ENCODE assay signal across 10 cellular contexts in genomic region chr11:5631969-5632635, GRCh38. TPM values are rescaled to one million over a fixed set of nuclear protein-coding genes. Genes with fewer than 3 reads are reported as not detected.
DNase-seq lines count a peak whose midpoint lies in the region; ATAC-seq and TF ChIP-seq lines count a peak whose summit lies in the region.
"Had no signal": no experiment of that assay in that cellular context is flagged by ENCODE, and none has a peak within 500 bp of the region (broad histone marks: within the 10 kb centered on the region; RNA-seq: fewer than 3 reads in every experiment).

No MANE protein-coding gene starts in this region.

- DNase-seq in activated naive CD8-positive, alpha-beta T cell treated with anti-CD3 and anti-CD28 coated beads for 36 hours, result no peak
- no peak for DNase-seq in KG1 (lab: John Stamatoyannopoulos, UW)
- no peak for DNase-seq in activated T-cell treated with anti-CD3 and anti-CD28 coated beads, Interleukin-2, amount 50 U/mL, for 4 hours
- DNase-seq in HPDE6-E6E7 (ENCODE audit: extremely low spot score), result no peak
- no peak for DNase-seq in gastrocnemius medialis
- DNase-seq: activated CD4-positive, alpha-beta T cell treated with anti-CD3 and anti-CD28 coated beads for 4 hours; COR-L47 had no signal

- no peak overlapping the region for H3K27ac ChIP-seq in gastrocnemius medialis

- H3K9me3 ChIP-seq in gastrocnemius medialis, result no peaks in the 10 kb centered on the region

- H3K36me3 Mint-ChIP-seq in activated naive CD8-positive, alpha-beta T cell treated with anti-CD3 and anti-CD28 coated beads for 36 hours, result peaks cover 15% of the 10 kb centered on the region
- H3K36me3 Mint-ChIP-seq in activated T-cell treated with anti-CD3 and anti-CD28 coated beads, Interleukin-2, amount 50 U/mL, for 4 hours (ENCODE audit: insufficient read depth), result peaks cover 45% of the 10 kb centered on the region

- no peak overlapping the region for H3K4me3 Mint-ChIP-seq in activated naive CD8-positive, alpha-beta T cell treated with anti-CD3 and anti-CD28 coated beads for 36 hours
- no peak overlapping the region for H3K4me3 Mint-ChIP-seq in activated T-cell treated with anti-CD3 and anti-CD28 coated beads, Interleukin-2, amount 50 U/mL, for 4 hours

- in situ Hi-C loops in gastrocnemius medialis (cut with MboI; ENCODE audit: low sequenced_read_pairs in 4 of 4), result no loop called here

- H3K4me1 Mint-ChIP-seq in activated naive CD8-positive, alpha-beta T cell treated with anti-CD3 and anti-CD28 coated beads for 36 hours, result peaks cover 28% of the 10 kb centered on the region
- peaks cover 35% of the 10 kb centered on the region for H3K4me1 Mint-ChIP-seq in activated T-cell treated with anti-CD3 and anti-CD28 coated beads, Interleukin-2, amount 50 U/mL, for 4 hours (ENCODE audit: low read depth)

- ATAC-seq in GM18511 (IDR thresholded peaks at IDR 0.05; ENCODE audit: unreplicated experiment), result peak; percentile 94
- ATAC-seq in GM21528 (IDR thresholded peaks at IDR 0.05; ENCODE audit: low FRiP score, unreplicated experiment), result peak; percentile 98
- ATAC-seq in HG03280 (IDR thresholded peaks at IDR 0.05; ENCODE audit: unreplicated experiment), result peak; percentile 96
- no peak for ATAC-seq in activated T-cell treated with anti-CD3 and anti-CD28 coated beads, Interleukin-2, amount 50 U/mL, for 4 hours
- no peak for ATAC-seq in gastrocnemius medialis

- peak overlapping the region; percentile 50 for H3K27ac Mint-ChIP-seq in activated naive CD8-positive, alpha-beta T cell treated with anti-CD3 and anti-CD28 coated beads for 36 hours

- no peak for TF ChIP-seq CTCF in gastrocnemius medialis (IDR thresholded peaks at IDR 0.05 in 4 of 5, conservative IDR thresholded peaks at IDR 0.05 in 1 of 5)

- H3K27me3 ChIP-seq in gastrocnemius medialis, result no peaks in the 10 kb centered on the region

- no peaks in the 10 kb centered on the region for H3K4me1 ChIP-seq in gastrocnemius medialis

- H3K27me3 Mint-ChIP-seq in activated naive CD8-positive, alpha-beta T cell treated with anti-CD3 and anti-CD28 coated beads for 36 hours, result no peaks in the 10 kb centered on the region
- no peaks in the 10 kb centered on the region for H3K27me3 Mint-ChIP-seq in activated T-cell treated with anti-CD3 and anti-CD28 coated beads, Interleukin-2, amount 50 U/mL, for 4 hours (ENCODE audit: low read depth)

- no peak for TF ChIP-seq POLR2A in gastrocnemius medialis (IDR thresholded peaks at IDR 0.05)

- no peak overlapping the region for H3K4me3 ChIP-seq in gastrocnemius medialis

- peaks cover 6% of the 10 kb centered on the region for H3K9me3 Mint-ChIP-seq in activated naive CD8-positive, alpha-beta T cell treated with anti-CD3 and anti-CD28 coated beads for 36 hours
- H3K9me3 Mint-ChIP-seq in activated T-cell treated with anti-CD3 and anti-CD28 coated beads, Interleukin-2, amount 50 U/mL, for 4 hours, result no peaks in the 10 kb centered on the region

- intact Hi-C loops in gastrocnemius medialis (cut with DNase I; ENCODE audit: low total_unique reads), result no loop called here

- H3K36me3 ChIP-seq in gastrocnemius medialis, result no peaks in the 10 kb centered on the region

RNA-seq across cellular contexts. Expression of gene TRIM34, which starts 7.3 kb away (rescaled TPM):
- total RNA-seq in activated naive CD8-positive, alpha-beta T cell treated with anti-CD3 and anti-CD28 coated beads for 36 hours, result 1 to 10 TPM; 6.1 to 7.8 TPM
- total RNA-seq in activated T-cell treated with anti-CD3 and anti-CD28 coated beads, Interleukin-2, amount 50 U/mL, for 4 hours, result 1 to 10 TPM; 1.2 to 2.4 (median 1.6) TPM
- 1 to 10 TPM in 3 of 4 donors, under 1 TPM in 1; 0.32 to 1.6 (median 1.2) TPM for total RNA-seq in gastrocnemius medialis

RNA-seq across cellular contexts. Expression of gene TRIM6, which starts 35.7 kb away (rescaled TPM):
- 1 to 10 TPM in 1 of 2 experiments, under 1 TPM in 1; 0.89 to 1.4 TPM for total RNA-seq in activated naive CD8-positive, alpha-beta T cell treated with anti-CD3 and anti-CD28 coated beads for 36 hours
- total RNA-seq in activated T-cell treated with anti-CD3 and anti-CD28 coated beads, Interleukin-2, amount 50 U/mL, for 4 hours, result under 1 TPM in 2 of 3 donors, not detected in 1; 0.14 to 0.30 TPM
- total RNA-seq in gastrocnemius medialis, result under 1 TPM; 0.15 to 0.35 (median 0.28) TPM

RNA-seq across cellular contexts. Expression of gene OR52B6, which starts 51.4 kb away (rescaled TPM):
- total RNA-seq in activated naive CD8-positive, alpha-beta T cell treated with anti-CD3 and anti-CD28 coated beads for 36 hours, result not detected
- not detected for total RNA-seq in activated T-cell treated with anti-CD3 and anti-CD28 coated beads, Interleukin-2, amount 50 U/mL, for 4 hours
- not detected for total RNA-seq in gastrocnemius medialis

RNA-seq across cellular contexts. Expression of gene TRIM5, which starts 52.8 kb away (rescaled TPM):
- total RNA-seq in activated naive CD8-positive, alpha-beta T cell treated with anti-CD3 and anti-CD28 coated beads for 36 hours, result 10 to 100 TPM; 18.7 to 20.3 TPM
- total RNA-seq in activated T-cell treated with anti-CD3 and anti-CD28 coated beads, Interleukin-2, amount 50 U/mL, for 4 hours, result 1 to 10 TPM; 5.0 to 8.7 (median 5.2) TPM
- total RNA-seq in gastrocnemius medialis, result 1 to 10 TPM; 2.3 to 3.9 (median 2.6) TPM

RNA-seq across cellular contexts. Expression of gene TRIM22, which starts 57.5 kb away (rescaled TPM):
- total RNA-seq in activated naive CD8-positive, alpha-beta T cell treated with anti-CD3 and anti-CD28 coated beads for 36 hours, result 100 to 1,000 TPM; 141 to 143 TPM
- total RNA-seq in activated T-cell treated with anti-CD3 and anti-CD28 coated beads, Interleukin-2, amount 50 U/mL, for 4 hours, result 10 to 100 TPM; 25.0 to 53.3 (median 41.1) TPM
- total RNA-seq in gastrocnemius medialis, result 10 to 100 TPM in 2 of 4 donors, 1 to 10 TPM in 2; 5.3 to 15.8 (median 8.8) TPM

Comparison
In these comparisons a context has a peak if more than half of its experiments do, and no peak if none do; other contexts are left out.
1. ATAC-seq: peak in GM18511 (single experiment), GM21528 (single experiment) and HG03280 (single experiment); none in activated T-cell treated with anti-CD3 and anti-CD28 coated beads, Interleukin-2, amount 50 U/mL, for 4 hours (0 of 2) and gastrocnemius medialis (0 of 2).